In the genomic region with DNA sequence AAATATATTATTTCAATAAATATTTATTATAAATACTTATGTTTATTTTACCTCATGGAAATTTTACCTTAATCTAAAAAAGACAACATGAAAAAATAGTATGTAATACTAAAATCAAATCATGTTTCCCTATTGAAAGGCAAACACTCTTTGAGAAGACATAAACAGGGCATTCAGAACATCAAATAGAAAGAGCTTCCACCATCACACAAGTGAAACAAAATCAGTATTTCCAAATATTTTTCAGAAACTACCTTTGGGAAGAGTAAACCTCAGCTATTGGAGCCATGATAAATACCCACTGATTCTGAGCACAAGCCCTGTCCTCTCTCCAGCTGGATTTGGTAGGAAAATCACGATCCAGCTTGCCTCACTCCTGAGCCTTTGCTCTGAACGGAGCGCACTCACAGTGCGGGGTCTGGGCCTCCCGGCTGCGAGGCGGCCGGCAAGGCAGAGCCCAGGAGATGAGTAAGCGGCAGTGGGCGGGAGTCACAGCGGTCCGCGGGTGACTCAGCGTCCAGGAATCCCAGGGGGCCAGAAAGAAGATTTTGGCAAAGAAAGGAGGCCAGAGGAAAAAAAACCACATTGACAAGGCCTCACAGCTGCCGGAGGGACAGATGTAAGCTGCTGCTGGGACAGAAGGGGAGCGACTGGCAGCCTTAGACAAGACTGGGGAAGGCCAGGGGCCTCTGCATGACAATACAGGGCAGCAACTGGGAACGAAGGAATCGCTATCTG, we compare ENCODE assay signal across 8 cellular contexts. TPM values are rescaled to one million over a fixed set of nuclear protein-coding genes. Genes with fewer than 3 reads are reported as not detected.
DNase-seq lines count a peak whose midpoint lies in the region; ATAC-seq and TF ChIP-seq lines count a peak whose summit lies in the region.

No MANE protein-coding gene starts in this region.

- peak overlapping the region; percentile 0 for H3K27ac Mint-ChIP-seq in activated T-cell treated with anti-CD3 and anti-CD28 coated beads, Interleukin-2, amount 50 U/mL, for 24 hours

- H3K27me3 Mint-ChIP-seq in activated T-cell treated with anti-CD3 and anti-CD28 coated beads, Interleukin-2, amount 50 U/mL, for 24 hours: peaks cover 66% of the 10 kb centered on the region

- no peaks in the 10 kb centered on the region for H3K36me3 Mint-ChIP-seq in activated T-cell treated with anti-CD3 and anti-CD28 coated beads, Interleukin-2, amount 50 U/mL, for 24 hours (ENCODE audit: low read depth)

- peaks cover 0 to 11% of the 10 kb centered on the region in 2 donors for H3K4me1 ChIP-seq in right atrium auricular region

- H3K27ac ChIP-seq in right atrium auricular region: peak overlapping the region; percentile 67 to 74

- peak; percentile 94 for ATAC-seq in HG02678 (IDR thresholded peaks at IDR 0.05; ENCODE audit: unreplicated experiment)

- peaks cover 2% of the 10 kb centered on the region for H3K9me3 Mint-ChIP-seq in activated T-cell treated with anti-CD3 and anti-CD28 coated beads, Interleukin-2, amount 50 U/mL, for 24 hours

- peak overlapping the region; percentile 44 for H3K4me3 Mint-ChIP-seq in activated T-cell treated with anti-CD3 and anti-CD28 coated beads, Interleukin-2, amount 50 U/mL, for 24 hours

- peaks cover 46% of the 10 kb centered on the region for H3K4me1 Mint-ChIP-seq in activated T-cell treated with anti-CD3 and anti-CD28 coated beads, Interleukin-2, amount 50 U/mL, for 24 hours (ENCODE audit: low read depth)

- peak in 1 of 2 donors; percentile 11 for TF ChIP-seq CTCF in right atrium auricular region (IDR thresholded peaks at IDR 0.05)

- H3K27me3 ChIP-seq in right atrium auricular region: no peaks in the 10 kb centered on the region

- peak; percentile 48 for DNase-seq in activated T-cell treated with anti-CD3 and anti-CD28 coated beads, Interleukin-2, amount 50 U/mL, for 24 hours
- DNase-seq in activated T-cell treated with anti-CD3 and anti-CD28 coated beads, Interleukin-2, amount 50 U/mL, for 1 hour: no peak
- peak; percentile 90 for DNase-seq in NCI-H226
- peak; percentile 91 for DNase-seq in amniotic stem cell (lab: John Stamatoyannopoulos, UW)
- DNase-seq in right atrium auricular region (ENCODE audit: low spot score): peak; percentile 93
- peak; percentile 60 for DNase-seq in pons (ENCODE audit: low spot score)
- no peak for DNase-seq in DMS79 treated with DMSO at 0.1 percent for 48 hours (lab: John Stamatoyannopoulos, UW)

- H3K36me3 ChIP-seq in right atrium auricular region: no peaks in the 10 kb centered on the region

- H3K9me3 ChIP-seq in right atrium auricular region: no peaks in the 10 kb centered on the region

- peak overlapping the region in 1 of 2 donors; percentile 30 for H3K4me3 ChIP-seq in right atrium auricular region

RNA-seq across cellular contexts. Expression of a gene that starts 14.7 kb away (rescaled TPM):
- 100 to 1,000 TPM; 186 to 197 TPM for total RNA-seq in right atrium auricular region

RNA-seq across cellular contexts. Expression of a gene that starts 53.5 kb away (rescaled TPM):
- total RNA-seq in right atrium auricular region: not detected

Comparison
In these comparisons a context has a peak if more than half of its experiments do, and no peak if none do; other contexts are left out.
1. DNase-seq: peak in activated T-cell treated with anti-CD3 and anti-CD28 coated beads, Interleukin-2, amount 50 U/mL, for 24 hours (single experiment), NCI-H226 (single experiment), amniotic stem cell (single experiment), right atrium auricular region (single experiment) and pons (single experiment); none in activated T-cell treated with anti-CD3 and anti-CD28 coated beads, Interleukin-2, amount 50 U/mL, for 1 hour (single experiment) and DMS79 treated with DMSO at 0.1 percent for 48 hours (single experiment).